In genomic region chr14:64758711-64759554, GRCh38 we compare ENCODE assay signal across 8 cellular contexts. TPM values are rescaled to one million over a fixed set of nuclear protein-coding genes. Genes with fewer than 3 reads are reported as not detected.
A peak's percentile ranks its signal among the peaks of the same experiment; 100 is the strongest.
DNase-seq lines count a peak whose midpoint lies in the region; ATAC-seq lines count a peak whose summit lies in the region.

No MANE protein-coding gene starts in this region.

- no peaks in the 10 kb centered on the region for H3K9me3 Mint-ChIP-seq in stimulated activated effector memory CD8-positive, alpha-beta T cell treated with anti-CD3 and anti-CD28 coated beads, Interleukin-12 subunit alpha, Interleukin-12 subunit beta, amount 100 ng/mL, for 72 hours

- H3K27ac Mint-ChIP-seq in stimulated activated effector memory CD8-positive, alpha-beta T cell treated with anti-CD3 and anti-CD28 coated beads, Interleukin-12 subunit alpha, Interleukin-12 subunit beta, amount 100 ng/mL, for 72 hours: peak overlapping the region; percentile 44

- H3K4me3 Mint-ChIP-seq in stimulated activated effector memory CD8-positive, alpha-beta T cell treated with anti-CD3 and anti-CD28 coated beads, Interleukin-12 subunit alpha, Interleukin-12 subunit beta, amount 100 ng/mL, for 72 hours: no peak overlapping the region

- intact Hi-C loops in Right ventricle myocardium superior (cut with DNase I): no loop called here

- H3K4me1 Mint-ChIP-seq in stimulated activated effector memory CD8-positive, alpha-beta T cell treated with anti-CD3 and anti-CD28 coated beads, Interleukin-12 subunit alpha, Interleukin-12 subunit beta, amount 100 ng/mL, for 72 hours: peaks cover 92% of the 10 kb centered on the region

- DNase-seq in HCEC 1CT (peak; percentile 87), T1000 (lab: John Stamatoyannopoulos, UW) (peak; percentile 53), Right ventricle myocardium superior (no peak), occipital lobe (lab: John Stamatoyannopoulos, UW) (no peak), DMS79 (lab: John Stamatoyannopoulos, UW) (no peak), DMS153 (lab: John Stamatoyannopoulos, UW) (no peak)
- DNase-seq in stimulated activated effector memory CD8-positive, alpha-beta T cell treated with anti-CD3 and anti-CD28 coated beads, Interleukin-12 subunit alpha, Interleukin-12 subunit beta, amount 100 ng/mL, for 72 hours (ENCODE audit: low spot score in 2 of 2): no peak
- no peak for DNase-seq in activated effector memory CD4-positive, alpha-beta T cell treated with Interleukin-2 at 50 U/mL for 16 hours

- ATAC-seq in Right ventricle myocardium superior (ENCODE audit: poor library complexity): peak; percentile 47
- ATAC-seq in stimulated activated effector memory CD8-positive, alpha-beta T cell treated with anti-CD3 and anti-CD28 coated beads, Interleukin-12 subunit alpha, Interleukin-12 subunit beta, amount 100 ng/mL, for 72 hours: no peak

- no peaks in the 10 kb centered on the region for H3K36me3 Mint-ChIP-seq in stimulated activated effector memory CD8-positive, alpha-beta T cell treated with anti-CD3 and anti-CD28 coated beads, Interleukin-12 subunit alpha, Interleukin-12 subunit beta, amount 100 ng/mL, for 72 hours

RNA-seq across cellular contexts. Expression of gene PLEKHG3, which starts 54.7 kb away (rescaled TPM):
- total RNA-seq in Right ventricle myocardium superior: 16.6 TPM
- 6.2 TPM for total RNA-seq in occipital lobe

Comparison
In these comparisons a context has a peak if more than half of its experiments do, and no peak if none do; other contexts are left out.
1. DNase-seq: peak in HCEC 1CT (single experiment) and T1000 (single experiment); none in Right ventricle myocardium superior (single experiment), stimulated activated effector memory CD8-positive, alpha-beta T cell treated with anti-CD3 and anti-CD28 coated beads, Interleukin-12 subunit alpha, Interleukin-12 subunit beta, amount 100 ng/mL, for 72 hours (0 of 2), occipital lobe (single experiment), DMS79 (single experiment), DMS153 (single experiment) and activated effector memory CD4-positive, alpha-beta T cell treated with Interleukin-2 at 50 U/mL for 16 hours (single experiment).